In the genomic region with DNA sequence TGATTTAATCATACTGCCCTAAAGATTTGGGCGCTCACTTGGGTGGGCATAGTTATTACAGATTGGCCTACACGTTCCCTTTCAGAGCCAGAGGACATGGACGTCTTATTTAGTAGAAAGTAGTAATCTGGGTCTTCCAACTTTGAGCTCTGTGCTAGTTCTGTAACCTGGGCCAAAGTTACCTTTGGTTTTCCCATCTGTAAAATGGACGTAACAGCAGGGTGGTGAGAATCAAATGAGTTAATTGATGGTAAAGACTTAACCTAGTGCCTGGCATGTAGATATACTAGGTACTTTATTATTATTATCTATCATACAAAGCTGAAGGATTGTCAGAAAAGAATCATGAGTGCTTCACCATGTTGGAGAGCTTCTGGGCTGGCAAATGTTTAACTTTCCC, we compare ENCODE assay signal across 35 cellular contexts.
"Had no signal": no experiment of that assay in that cellular context is flagged by ENCODE, and none has a peak within 500 bp of the region (broad histone marks: within the 10 kb centered on the region; RNA-seq: fewer than 3 reads in every experiment).

No MANE protein-coding gene starts in this region.

- DNase-seq: Karpas-422, Kasumi-1, MG63, MM.1S, MV-4-11, NCI-H1048, NCI-H1092, NCI-H1092 treated with DMSO at 0.1 percent for 48 hours, NCI-H1105, NCI-H1105 treated with DMSO at 0.1 percent for 48 hours, NCI-H1417, NCI-H1417 treated with DMSO at 0.1 percent for 48 hours, NCI-H1436, NCI-H1436 treated with DMSO at 0.1 percent for 48 hours, NCI-H146, NCI-H1694, NCI-H1694 treated with DMSO at 0.1 percent for 48 hours, NCI-H187, NCI-H187 treated with DMSO at 0.1 percent for 48 hours, NCI-H1930, NCI-H2029, NCI-H2029 treated with DMSO at 0.1 percent for 48 hours, NCI-H2081, NCI-H2081 treated with DMSO at 0.1 percent for 48 hours, NCI-H2107, NCI-H2171, NCI-H2171 treated with DMSO at 0.1 percent for 48 hours, NCI-H2227 treated with DMSO at 0.1 percent for 48 hours, NCI-H226, NCI-H345, NCI-H446, NCI-H446 treated with DMSO at 0.1 percent for 48 hours, NCI-H510A, NCI-H510A treated with DMSO at 0.1 percent for 48 hours had no signal

- H3K9me3 ChIP-seq: MG63 had no signal

- H3K4me3 ChIP-seq: MG63 had no signal

- H3K36me3 ChIP-seq: MG63 had no signal

- H3K4me2 ChIP-seq: KMS-11 had no signal

- H3K27ac ChIP-seq: KMS-11 had no signal

- H3K27me3 ChIP-seq: MG63 had no signal

- H3K9ac ChIP-seq: KMS-11 had no signal
